Comparison of ENCODE assay signal across 34 cellular contexts in genomic region chr21:31018232-31018631, GRCh38. TPM values are rescaled to one million over a fixed set of nuclear protein-coding genes. Genes with fewer than 3 reads are reported as not detected.
"Had no signal": no experiment of that assay in that cellular context is flagged by ENCODE, and none has a peak within 500 bp of the region (broad histone marks: within the 10 kb centered on the region; RNA-seq: fewer than 3 reads in every experiment).

No MANE protein-coding gene starts in this region.

- H3K27me3 ChIP-seq: colonic mucosa, esophagus squamous epithelium, gastrocnemius medialis, heart right ventricle, left lung had no signal

- FAIRE-seq: endometrium, islet of Langerhans, keratinocyte had no signal

- H3K4me3 ChIP-seq: colonic mucosa, esophagus squamous epithelium, gastrocnemius medialis, heart right ventricle, left lung, lower lobe of right lung, mucosa of descending colon had no signal

- H3K27ac ChIP-seq: colonic mucosa, epithelial cell of prostate, esophagus squamous epithelium, gastrocnemius medialis, heart right ventricle, left lung, lower lobe of right lung had no signal

- H3K9me3 ChIP-seq: colonic mucosa, esophagus squamous epithelium, gastrocnemius medialis, left lung, lower lobe of right lung had no signal

- DNase-seq: colonic mucosa; cortex of kidney; effector CD8-positive, alpha-beta T cell; effector memory CD8-positive, alpha-beta T cell; endodermal cell; erythroblast; esophagus squamous epithelium; foreskin fibroblast; foreskin melanocyte; gastrocnemius medialis; glutamatergic neuron; head of caudate nucleus; heart right ventricle; hippocampal formation; left cardiac atrium; left lung; left ventricle myocardium superior; lower lobe of right lung; mesenchymal stem cell; mucosa of descending colon; naive B cell had no signal

- H3K36me3 ChIP-seq: colonic mucosa, esophagus squamous epithelium, gastrocnemius medialis, heart right ventricle, left lung, lower lobe of right lung had no signal

- ATAC-seq: effector memory CD8-positive, alpha-beta T cell; esophagus mucosa; gastrocnemius medialis; heart right ventricle; left cardiac atrium; left lung; left ventricle myocardium superior; lower lobe of right lung; mucosa of descending colon had no signal

- H3K4me1 ChIP-seq: colonic mucosa, esophagus squamous epithelium, gastrocnemius medialis, heart right ventricle, left lung, lower lobe of right lung had no signal

RNA-seq across cellular contexts. Expression of gene KRTAP19-8, which starts 20.0 kb away (rescaled TPM):
- total RNA-seq: colonic mucosa, dermis microvascular lymphatic vessel endothelial cell, endodermal cell, esophagus mucosa, esophagus squamous epithelium, gastrocnemius medialis, glomerular endothelial cell, heart right ventricle, kidney epithelial cell, left cardiac atrium, left lung, left ventricle myocardium superior, lower leg skin, lower lobe of right lung, lung microvascular endothelial cell, mesenteric fat pad, mesothelial cell of epicardium, mucosa of descending colon, myocyte had no signal
- polyA plus RNA-seq: heart right ventricle, keratinocyte had no signal
